15 cellular contexts compared by ENCODE assay signal in the genomic region with DNA sequence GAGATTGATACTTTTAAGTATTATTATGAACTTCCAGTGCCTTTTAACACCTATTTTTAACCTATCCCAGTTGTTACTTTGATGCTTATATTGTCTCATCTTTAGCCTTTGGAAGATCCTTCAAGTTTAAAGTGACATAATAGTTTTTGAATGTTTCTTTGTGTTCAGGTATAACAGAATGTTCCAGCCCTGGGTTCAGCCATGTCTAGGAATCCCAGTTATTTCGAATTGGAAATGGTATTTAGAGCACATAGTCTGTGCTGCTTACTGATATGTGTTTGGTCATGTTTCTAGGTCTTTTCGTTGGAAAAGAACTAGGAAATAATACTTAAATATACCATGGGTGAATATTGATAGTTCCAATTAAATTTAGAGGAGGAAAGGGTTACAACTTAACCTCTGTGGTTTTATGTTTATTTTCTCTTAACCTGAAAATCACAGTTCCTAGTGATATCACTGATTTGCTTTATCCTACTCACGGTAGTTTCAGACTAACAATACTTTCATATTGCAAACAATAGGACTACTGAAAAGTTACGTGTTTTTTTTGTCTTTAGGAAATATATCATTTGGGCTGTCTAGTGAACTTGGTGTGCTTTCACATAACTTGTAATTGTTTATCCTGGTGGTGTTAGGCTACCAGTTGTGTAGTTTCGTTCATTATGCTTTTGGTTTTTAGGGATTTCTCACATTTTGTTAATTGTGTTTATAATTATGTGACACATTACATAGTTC. TPM values are rescaled to one million over a fixed set of nuclear protein-coding genes. Genes with fewer than 3 reads are reported as not detected.
DNase-seq lines count a peak whose midpoint lies in the region; ATAC-seq and TF ChIP-seq lines count a peak whose summit lies in the region.
"Had no signal": no experiment of that assay in that cellular context is flagged by ENCODE, and none has a peak within 500 bp of the region (broad histone marks: within the 10 kb centered on the region; RNA-seq: fewer than 3 reads in every experiment).

No MANE protein-coding gene starts in this region.

- H3K27ac ChIP-seq in cardiac muscle cell (peak overlapping the region; percentile 86), right atrium auricular region (no peak overlapping the region), coronary artery (no peak overlapping the region)
- H3K27ac ChIP-seq: KMS-11 had no signal

- H3K4me1 ChIP-seq in cardiac muscle cell (ENCODE audit: low read depth) (peaks cover 11% of the 10 kb centered on the region), right atrium auricular region (peaks cover 0 to 20% of the 10 kb centered on the region in 2 donors)

- H3K36me3 Mint-ChIP-seq in mesothelial cell of epicardium = peaks cover 20% of the 10 kb centered on the region
- peaks cover 16 to 27% of the 10 kb centered on the region in 2 donors for H3K36me3 Mint-ChIP-seq in stimulated activated naive B cell treated with anti-CD40 and anti-IgM and Interleukin-4, amounts not matched to agents 10 μg/mL and 1 μg/mL and 100 μg/mL, for 72 hours

- no peak for TF ChIP-seq CTCF in cardiac muscle cell (IDR thresholded peaks at IDR 0.05; ENCODE audit: low read depth, low read length)
- no peak for TF ChIP-seq CTCF in right atrium auricular region (IDR thresholded peaks at IDR 0.05)
- no peak for TF ChIP-seq CTCF in choroid plexus epithelial cell (conservative IDR thresholded peaks at IDR 0.05; ENCODE audit: low read depth, low read length)
- no peak for TF ChIP-seq CTCF in mesothelial cell of epicardium (IDR thresholded peaks at IDR 0.05; ENCODE audit: unreplicated experiment)
- TF ChIP-seq CTCF in coronary artery (IDR thresholded peaks at IDR 0.05) = no peak

- no peaks in the 10 kb centered on the region for H3K27me3 Mint-ChIP-seq in mesothelial cell of epicardium (ENCODE audit: low read depth)
- H3K27me3 Mint-ChIP-seq in stimulated activated naive B cell treated with anti-CD40 and anti-IgM and Interleukin-4, amounts not matched to agents 10 μg/mL and 1 μg/mL and 100 μg/mL, for 72 hours = no peaks in the 10 kb centered on the region

- no peak for ATAC-seq in stimulated activated naive B cell treated with anti-CD40 and anti-IgM and Interleukin-4, amounts not matched to agents 10 μg/mL and 1 μg/mL and 100 μg/mL, for 72 hours (replicated peaks)
- ATAC-seq: HepG2, PC-3 had no signal

- H3K27me3 ChIP-seq in cardiac muscle cell = no peaks in the 10 kb centered on the region
- no peaks in the 10 kb centered on the region for H3K27me3 ChIP-seq in right atrium auricular region
- H3K27me3 ChIP-seq: MG63 had no signal

- peak overlapping the region; percentile 87 for H3K27ac Mint-ChIP-seq in mesothelial cell of epicardium
- no peak overlapping the region for H3K27ac Mint-ChIP-seq in stimulated activated naive B cell treated with anti-CD40 and anti-IgM and Interleukin-4, amounts not matched to agents 10 μg/mL and 1 μg/mL and 100 μg/mL, for 72 hours

- H3K36me3 ChIP-seq in cardiac muscle cell (no peaks in the 10 kb centered on the region), right atrium auricular region (no peaks in the 10 kb centered on the region)
- H3K36me3 ChIP-seq: MG63 had no signal

- H3K4me3 Mint-ChIP-seq in mesothelial cell of epicardium = no peak overlapping the region
- H3K4me3 Mint-ChIP-seq in stimulated activated naive B cell treated with anti-CD40 and anti-IgM and Interleukin-4, amounts not matched to agents 10 μg/mL and 1 μg/mL and 100 μg/mL, for 72 hours = no peak overlapping the region

- H3K9me3 ChIP-seq in cardiac muscle cell (ENCODE audit: low read depth) = no peaks in the 10 kb centered on the region
- H3K9me3 ChIP-seq in right atrium auricular region = no peaks in the 10 kb centered on the region
- H3K9me3 ChIP-seq: MG63 had no signal

- H3K9me3 Mint-ChIP-seq in mesothelial cell of epicardium = peaks cover 6% of the 10 kb centered on the region
- no peaks in the 10 kb centered on the region for H3K9me3 Mint-ChIP-seq in stimulated activated naive B cell treated with anti-CD40 and anti-IgM and Interleukin-4, amounts not matched to agents 10 μg/mL and 1 μg/mL and 100 μg/mL, for 72 hours

- no peak for DNase-seq in cardiac muscle cell (ENCODE audit: low read depth in 1 of 2, low spot score in 1 of 2)
- DNase-seq in right atrium auricular region (ENCODE audit: low spot score) = no peak
- DNase-seq in choroid plexus epithelial cell (ENCODE audit: low read depth) = peak; percentile 54
- no peak for DNase-seq in mesothelial cell of epicardium (ENCODE audit: low spot score in 2 of 2, unreplicated experiment in 2 of 2)
- DNase-seq in NK-92 treated with Interleukin-12 subunit alpha and Interleukin-12 subunit beta, amount 100 ng/mL, for 24 hours (lab: John Stamatoyannopoulos, UW) = no peak
- no peak for DNase-seq in stimulated activated naive B cell treated with anti-CD40 and anti-IgM and Interleukin-4, amounts not matched to agents 10 μg/mL and 1 μg/mL and 100 μg/mL, for 72 hours
- no peak for DNase-seq in globus pallidus (ENCODE audit: low spot score)
- no peak for DNase-seq in coronary artery (ENCODE audit: low spot score)
- DNase-seq: MG63, NCI-H1092 treated with DMSO at 0.1 percent for 48 hours, NCI-H1694 treated with DMSO at 0.1 percent for 48 hours, NCI-H446, PC-3 had no signal

- H3K4me3 ChIP-seq in cardiac muscle cell = no peak overlapping the region
- no peak overlapping the region for H3K4me3 ChIP-seq in right atrium auricular region
- no peak overlapping the region for H3K4me3 ChIP-seq in choroid plexus epithelial cell (ENCODE audit: low read depth, low read length)
- no peak overlapping the region for H3K4me3 ChIP-seq in coronary artery
- H3K4me3 ChIP-seq: MG63 had no signal

- peaks cover 30% of the 10 kb centered on the region for H3K4me1 Mint-ChIP-seq in mesothelial cell of epicardium
- peaks cover 42 to 73% of the 10 kb centered on the region in 2 donors for H3K4me1 Mint-ChIP-seq in stimulated activated naive B cell treated with anti-CD40 and anti-IgM and Interleukin-4, amounts not matched to agents 10 μg/mL and 1 μg/mL and 100 μg/mL, for 72 hours

RNA-seq across cellular contexts. Expression of a gene that starts 37.8 kb away (rescaled TPM):
- 25.5 and 38.6 TPM in 2 replicates for total RNA-seq in cardiac muscle cell
- polyA plus RNA-seq in cardiac muscle cell = 18.1 and 19.6 TPM in 2 replicates
- total RNA-seq in right atrium auricular region = 10 to 100 TPM; 15.2 TPM
- 55.2 to 62.0 TPM (median 61.2 TPM) in 3 replicates for total RNA-seq in mesothelial cell of epicardium
